13 cellular contexts compared by ENCODE assay signal in genomic region chrX:71663238-71663637, GRCh38. TPM values are rescaled to one million over a fixed set of nuclear protein-coding genes. Genes with fewer than 3 reads are reported as not detected.
A peak's percentile ranks its signal among the peaks of the same experiment; 100 is the strongest.
DNase-seq lines count a peak whose midpoint lies in the region; ATAC-seq and TF ChIP-seq lines count a peak whose summit lies in the region.
"Not testable (repeated sequence)": the region's sequence is repeated elsewhere in the genome, so short reads cannot be mapped to it uniquely, and the experiment has no call there.
"Had no signal": no experiment of that assay in that cellular context is flagged by ENCODE, and none has a peak within 500 bp of the region (broad histone marks: within the 10 kb centered on the region; RNA-seq: fewer than 3 reads in every experiment).

No MANE protein-coding gene starts in this region.

- TF ChIP-seq CTCF in CD8-positive, alpha-beta T cell (IDR thresholded peaks at IDR 0.05) = not testable (repeated sequence)

- H3K4me3 ChIP-seq in CD8-positive, alpha-beta T cell (ENCODE audit: low read depth, low read length) = not testable (repeated sequence)

- peak; percentile 72 for ATAC-seq in CD8-positive, alpha-beta T cell
- ATAC-seq in activated T-cell treated with anti-CD3 and anti-CD28 coated beads, Interleukin-2, amount 50 U/mL, for 4 hours = peak; percentile 52 to 67
- peak; percentile 60 for ATAC-seq in stimulated activated effector memory CD8-positive, alpha-beta T cell treated with anti-CD3 and anti-CD28 coated beads, Interleukin-12 subunit alpha, Interleukin-12 subunit beta, amount 100 ng/mL, for 72 hours

- H3K9me3 Mint-ChIP-seq in CD8-positive, alpha-beta T cell; T-helper 1 cell treated with Interleukin-12 subunit alpha and Interleukin-12 subunit beta and Interleukin-4 antibody, amounts not matched to agents 30 μg/mL and 1 μg/mL, for 36 hours; activated T-cell treated with anti-CD3 and anti-CD28 coated beads, Interleukin-2, amount 50 U/mL, for 4 hours; activated naive CD8-positive, alpha-beta T cell treated with anti-CD3 and anti-CD28 coated beads for 36 hours; immature natural killer cell; stimulated activated effector memory CD8-positive, alpha-beta T cell treated with anti-CD3 and anti-CD28 coated beads, Interleukin-12 subunit alpha, Interleukin-12 subunit beta, amount 100 ng/mL, for 72 hours: not testable (repeated sequence)

- H3K27ac Mint-ChIP-seq in CD8-positive, alpha-beta T cell = peak overlapping the region; percentile 52
- peak overlapping the region; percentile 74 for H3K27ac Mint-ChIP-seq in T-helper 1 cell treated with Interleukin-12 subunit alpha and Interleukin-12 subunit beta and Interleukin-4 antibody, amounts not matched to agents 30 μg/mL and 1 μg/mL, for 36 hours
- not testable (repeated sequence) for H3K27ac Mint-ChIP-seq in activated naive CD8-positive, alpha-beta T cell treated with anti-CD3 and anti-CD28 coated beads for 36 hours; stimulated activated effector memory CD8-positive, alpha-beta T cell treated with anti-CD3 and anti-CD28 coated beads, Interleukin-12 subunit alpha, Interleukin-12 subunit beta, amount 100 ng/mL, for 72 hours
- peak overlapping the region in 2 of 6 donors; percentile 31 to 83 for H3K27ac Mint-ChIP-seq in immature natural killer cell

- peak in 4 of 7 experiments; percentile 13 to 68 (median 52) for DNase-seq in CD8-positive, alpha-beta T cell
- peak; percentile 65 to 75 for DNase-seq in activated CD4-positive, alpha-beta T cell treated with anti-CD3 and anti-CD28 coated beads, Interleukin-2, amount 50 U/mL, for 48 hours
- DNase-seq in activated T-cell treated with anti-CD3 and anti-CD28 coated beads, Interleukin-2, amount 50 U/mL, for 4 hours = peak; percentile 54
- peak; percentile 64 for DNase-seq in activated naive CD8-positive, alpha-beta T cell treated with anti-CD3 and anti-CD28 coated beads for 36 hours
- DNase-seq in immature natural killer cell = peak in 2 of 3 donors; percentile 22
- peak; percentile 60 for DNase-seq in stimulated activated CD4-positive, alpha-beta T cell treated with anti-CD3 and anti-CD28 coated beads, Interleukin-4, amount 100 ng/mL, for 1 hour
- DNase-seq in stimulated activated effector memory CD8-positive, alpha-beta T cell treated with anti-CD3 and anti-CD28 coated beads, Interleukin-12 subunit alpha, Interleukin-12 subunit beta, amount 100 ng/mL, for 72 hours (ENCODE audit: low spot score in 2 of 2) = peak in 1 of 2 donors; percentile 63

- H3K4me1 ChIP-seq in CD8-positive, alpha-beta T cell (ENCODE audit: insufficient read depth, low read length) = peaks cover 12% of the 10 kb centered on the region

- CTCF ChIA-PET in CD8-positive, alpha-beta T cell (lab: Charles Lee) = not testable (repeated sequence)

- POLR2A ChIA-PET in CD8-positive, alpha-beta T cell (lab: Charles Lee) = not testable (repeated sequence)

- peaks cover 14% of the 10 kb centered on the region for H3K4me1 Mint-ChIP-seq in CD8-positive, alpha-beta T cell (ENCODE audit: low read depth)
- H3K4me1 Mint-ChIP-seq in T-helper 1 cell treated with Interleukin-12 subunit alpha and Interleukin-12 subunit beta and Interleukin-4 antibody, amounts not matched to agents 30 μg/mL and 1 μg/mL, for 36 hours (ENCODE audit: low read depth) = peaks cover 14% of the 10 kb centered on the region
- H3K4me1 Mint-ChIP-seq in activated T-cell treated with anti-CD3 and anti-CD28 coated beads, Interleukin-2, amount 50 U/mL, for 4 hours (ENCODE audit: low read depth) = peaks cover 19% of the 10 kb centered on the region
- H3K4me1 Mint-ChIP-seq in activated naive CD8-positive, alpha-beta T cell treated with anti-CD3 and anti-CD28 coated beads for 36 hours = peaks cover 23% of the 10 kb centered on the region
- peaks cover 15 to 28% of the 10 kb centered on the region in 2 donors for H3K4me1 Mint-ChIP-seq in immature natural killer cell
- peaks cover 23% of the 10 kb centered on the region for H3K4me1 Mint-ChIP-seq in stimulated activated effector memory CD8-positive, alpha-beta T cell treated with anti-CD3 and anti-CD28 coated beads, Interleukin-12 subunit alpha, Interleukin-12 subunit beta, amount 100 ng/mL, for 72 hours

- H3K9me3 ChIP-seq in CD8-positive, alpha-beta T cell (ENCODE audit: low read length) = not testable (repeated sequence)

- not testable (repeated sequence) for H3K36me3 Mint-ChIP-seq in CD8-positive, alpha-beta T cell; T-helper 1 cell treated with Interleukin-12 subunit alpha and Interleukin-12 subunit beta and Interleukin-4 antibody, amounts not matched to agents 30 μg/mL and 1 μg/mL, for 36 hours (ENCODE audit: low read depth); activated T-cell treated with anti-CD3 and anti-CD28 coated beads, Interleukin-2, amount 50 U/mL, for 4 hours (ENCODE audit: insufficient read depth); activated naive CD8-positive, alpha-beta T cell treated with anti-CD3 and anti-CD28 coated beads for 36 hours; immature natural killer cell; stimulated activated effector memory CD8-positive, alpha-beta T cell treated with anti-CD3 and anti-CD28 coated beads, Interleukin-12 subunit alpha, Interleukin-12 subunit beta, amount 100 ng/mL, for 72 hours

- H3K27me3 Mint-ChIP-seq in CD8-positive, alpha-beta T cell (ENCODE audit: low read depth); T-helper 1 cell treated with Interleukin-12 subunit alpha and Interleukin-12 subunit beta and Interleukin-4 antibody, amounts not matched to agents 30 μg/mL and 1 μg/mL, for 36 hours (ENCODE audit: low read depth); activated T-cell treated with anti-CD3 and anti-CD28 coated beads, Interleukin-2, amount 50 U/mL, for 4 hours (ENCODE audit: low read depth); activated naive CD8-positive, alpha-beta T cell treated with anti-CD3 and anti-CD28 coated beads for 36 hours: not testable (repeated sequence)
- peaks cover 5 to 13% (median 7%) of the 10 kb centered on the region in 3 donors for H3K27me3 Mint-ChIP-seq in immature natural killer cell (ENCODE audit: low read depth in 3 of 3)

- H3K27ac ChIP-seq in CD8-positive, alpha-beta T cell (ENCODE audit: low read depth, low read length) = not testable (repeated sequence)

- peak overlapping the region; percentile 61 for H3K4me3 Mint-ChIP-seq in CD8-positive, alpha-beta T cell
- not testable (repeated sequence) for H3K4me3 Mint-ChIP-seq in T-helper 1 cell treated with Interleukin-12 subunit alpha and Interleukin-12 subunit beta and Interleukin-4 antibody, amounts not matched to agents 30 μg/mL and 1 μg/mL, for 36 hours; activated naive CD8-positive, alpha-beta T cell treated with anti-CD3 and anti-CD28 coated beads for 36 hours
- peak overlapping the region; percentile 8 for H3K4me3 Mint-ChIP-seq in activated T-cell treated with anti-CD3 and anti-CD28 coated beads, Interleukin-2, amount 50 U/mL, for 4 hours
- H3K4me3 Mint-ChIP-seq in immature natural killer cell = peak overlapping the region in 2 of 5 donors; percentile 5 to 26
- peak overlapping the region; percentile 74 for H3K4me3 Mint-ChIP-seq in stimulated activated effector memory CD8-positive, alpha-beta T cell treated with anti-CD3 and anti-CD28 coated beads, Interleukin-12 subunit alpha, Interleukin-12 subunit beta, amount 100 ng/mL, for 72 hours

- H3K27me3 ChIP-seq in CD8-positive, alpha-beta T cell (ENCODE audit: insufficient read depth, low read length) = not testable (repeated sequence)

- H3K36me3 ChIP-seq in CD8-positive, alpha-beta T cell (ENCODE audit: insufficient read depth, low read length) = not testable (repeated sequence)

- intact Hi-C loops in CD8-positive, alpha-beta T cell (cut with DNase I, micrococcal nuclease) = not testable (repeated sequence)

RNA-seq across cellular contexts. Expression of gene CXCR3, which starts 44.9 kb away (rescaled TPM):
- 10 to 100 TPM; 86.1 to 95.8 TPM for total RNA-seq in CD8-positive, alpha-beta T cell
- total RNA-seq in activated T-cell treated with anti-CD3 and anti-CD28 coated beads, Interleukin-2, amount 50 U/mL, for 4 hours = 10 to 100 TPM; 44.9 to 64.7 (median 53.1) TPM
- total RNA-seq in activated naive CD8-positive, alpha-beta T cell treated with anti-CD3 and anti-CD28 coated beads for 36 hours = 10 to 100 TPM; 58.5 to 58.6 TPM
- 100 to 1,000 TPM in 1 of 3 donors, 10 to 100 TPM in 2; 31.1 to 108 (median 34.3) TPM for polyA plus RNA-seq in immature natural killer cell
- total RNA-seq: H1, kidney epithelial cell had no signal
- polyA plus RNA-seq: BJ, H1 had no signal

RNA-seq across cellular contexts. Expression of gene CXorf49, which starts 54.8 kb away (rescaled TPM):
- total RNA-seq in CD8-positive, alpha-beta T cell = not detected
- total RNA-seq in activated T-cell treated with anti-CD3 and anti-CD28 coated beads, Interleukin-2, amount 50 U/mL, for 4 hours = not detected
- not detected for total RNA-seq in activated naive CD8-positive, alpha-beta T cell treated with anti-CD3 and anti-CD28 coated beads for 36 hours
- not detected for polyA plus RNA-seq in immature natural killer cell
- total RNA-seq: H1; natural killer cell treated with Interleukin-12 subunit alpha and Interleukin-12 subunit beta and Interleukin-15 and Interleukin-18, amount 100 ng/mL, for 72 hours; sciatic nerve had no signal
- polyA plus RNA-seq: BJ, H1 had no signal
